18 cellular contexts compared by ENCODE assay signal in genomic region chr1:28983091-28983490, GRCh38.
DNase-seq lines count a peak whose midpoint lies in the region; ATAC-seq and TF ChIP-seq lines count a peak whose summit lies in the region.
"Had no signal": no experiment of that assay in that cellular context is flagged by ENCODE, and none has a peak within 500 bp of the region (broad histone marks: within the 10 kb centered on the region; RNA-seq: fewer than 3 reads in every experiment).

No MANE protein-coding gene starts in this region.

- H3K4me2 ChIP-seq in neural progenitor cell (peak overlapping the region; percentile 58), OCI-LY7 (ENCODE audit: low read length) (no peak overlapping the region)

- H3K9me3 ChIP-seq in right atrium auricular region: no peaks in the 10 kb centered on the region
- H3K9me3 ChIP-seq in iPS-18a (ENCODE audit: control insufficient read depth, low read depth, low read length): no peaks in the 10 kb centered on the region
- no peaks in the 10 kb centered on the region for H3K9me3 ChIP-seq in neural progenitor cell (ENCODE audit: low read depth)
- H3K9me3 ChIP-seq in OCI-LY7 (ENCODE audit: low read length): peaks cover 15% of the 10 kb centered on the region; the same call in 1 of the 2 replicates

- H3K79me2 ChIP-seq in neural progenitor cell (ENCODE audit: low read depth): peaks cover 89% of the 10 kb centered on the region
- peaks cover 20% of the 10 kb centered on the region for H3K79me2 ChIP-seq in OCI-LY7 (ENCODE audit: insufficient read depth, low read depth, low read length)

- H3K27me3 ChIP-seq in right atrium auricular region (no peaks in the 10 kb centered on the region), iPS-18a (ENCODE audit: control insufficient read depth, insufficient read depth, low read length) (no peaks in the 10 kb centered on the region), neural progenitor cell (no peaks in the 10 kb centered on the region)

- H3K36me3 ChIP-seq in right atrium auricular region: no peaks in the 10 kb centered on the region
- no peaks in the 10 kb centered on the region for H3K36me3 ChIP-seq in iPS-18a (ENCODE audit: control insufficient read depth, low read depth, low read length)
- H3K36me3 ChIP-seq in neural progenitor cell: no peaks in the 10 kb centered on the region
- peaks cover 28% of the 10 kb centered on the region for H3K36me3 ChIP-seq in OCI-LY7 (ENCODE audit: insufficient read depth, low read length)

- H2AFZ ChIP-seq in neural progenitor cell (replicated peaks): no peak overlapping the region
- H2AFZ ChIP-seq in OCI-LY7 (ENCODE audit: low read length): no peak overlapping the region

- intact Hi-C loops in left ventricle myocardium superior (cut with micrococcal nuclease): no loop called here
- intact Hi-C loops in OCI-LY7 (cut with micrococcal nuclease; ENCODE audit: unreplicated experiment): no loop called here

- H3K27ac Mint-ChIP-seq in neural progenitor cell: no peak overlapping the region
- H3K27ac Mint-ChIP-seq in HFFc6: no peak overlapping the region

- H3K4me3 Mint-ChIP-seq in neural progenitor cell (no peak overlapping the region), HFFc6 (no peak overlapping the region)
- H3K4me3 Mint-ChIP-seq: B cell had no signal

- ATAC-seq in left ventricle myocardium superior: no peak
- no peak for ATAC-seq in activated CD4-positive, CD25-positive, alpha-beta regulatory T cell treated with anti-CD3 and anti-CD28 coated beads, Interleukin-2, amount 50 U/mL, for 24 hours
- ATAC-seq: PC-3 had no signal

- POLR2A ChIA-PET in OCI-LY7 (lab: Charles Lee): no interaction called here

- peaks cover 20% of the 10 kb centered on the region for H3K36me3 Mint-ChIP-seq in neural progenitor cell
- H3K36me3 Mint-ChIP-seq in HFFc6 (ENCODE audit: low read depth): no peaks in the 10 kb centered on the region; the same call in 1 of the 2 replicates

- H3K9me2 ChIP-seq in OCI-LY7 (ENCODE audit: insufficient read depth, low read length): no peaks in the 10 kb centered on the region

- BruUV-seq in OCI-LY7 (replicated peaks; lab: Mats Ljungman, UMichigan): no TSS peak

- H3K9ac ChIP-seq in iPS-18a (ENCODE audit: low read length) (peak overlapping the region; percentile 10), neural progenitor cell (no peak overlapping the region)

- CTCF ChIA-PET in OCI-LY7 (lab: Charles Lee; ENCODE audit: unreplicated experiment): no interaction called here

- H3K9me3 Mint-ChIP-seq in neural progenitor cell (peaks cover 20% of the 10 kb centered on the region), HFFc6 (no peaks in the 10 kb centered on the region; the same call in 1 of the 2 replicates)
- H3K9me3 Mint-ChIP-seq: CD8-positive, alpha-beta memory T cell had no signal

- H3K27ac ChIP-seq in right atrium auricular region (peak overlapping the region; percentile 41 to 81), iPS-18a (ENCODE audit: low read length) (no peak overlapping the region), neural progenitor cell (no peak overlapping the region), OCI-LY7 (ENCODE audit: low read depth, low read length, poor library complexity, severe bottlenecking) (no peak overlapping the region)

- TF ChIP-seq CTCF in right atrium auricular region (IDR thresholded peaks at IDR 0.05): no peak
- no peak for TF ChIP-seq CTCF in neural progenitor cell (IDR thresholded peaks at IDR 0.05)
- TF ChIP-seq CTCF in HFFc6 (IDR thresholded peaks at IDR 0.05): no peak
- no peak for TF ChIP-seq CTCF in OCI-LY7 (conservative IDR thresholded peaks at IDR 0.05; ENCODE audit: low read length)

- H3F3A ChIP-seq in neural progenitor cell (ENCODE audit: low read depth): peaks cover 21% of the 10 kb centered on the region

- H3K4me3 ChIP-seq in right atrium auricular region (no peak overlapping the region), iPS-18a (ENCODE audit: low read length) (no peak overlapping the region), neural progenitor cell (peak overlapping the region; percentile 10), OCI-LY7 (ENCODE audit: low read depth, low read length, poor library complexity, severe bottlenecking) (no peak overlapping the region)

- no peak for DNase-seq in right atrium auricular region (ENCODE audit: low spot score)
- no peak for DNase-seq in left ventricle myocardium superior
- DNase-seq in neural progenitor cell (ENCODE audit: low spot score): no peak
- no peak for DNase-seq in HFFc6
- no peak for DNase-seq in OCI-LY7 (ENCODE audit: low spot score)
- DNase-seq: GF-D8; GOT3; KG1; NCI-H1092; NCI-H1694 treated with DMSO at 0.1 percent for 48 hours; NCI-H345; NCI-H526 treated with DMSO at 0.1 percent for 48 hours; NK-92 treated with Interleukin-12 subunit alpha and Interleukin-12 subunit beta, amount 100 ng/mL, for 24 hours; PC-3 had no signal

- H3K4me1 ChIP-seq in right atrium auricular region (peaks cover 0 to 18% of the 10 kb centered on the region in 2 donors), iPS-18a (ENCODE audit: control insufficient read depth, low read depth, low read length) (peaks cover 19% of the 10 kb centered on the region), neural progenitor cell (peaks cover 17% of the 10 kb centered on the region), OCI-LY7 (ENCODE audit: insufficient read depth, low read length, poor library complexity, severe bottlenecking) (peaks cover 17% of the 10 kb centered on the region)

- peaks cover 18% of the 10 kb centered on the region for H3K4me1 Mint-ChIP-seq in neural progenitor cell
- H3K4me1 Mint-ChIP-seq in HFFc6 (ENCODE audit: low read depth): peaks cover 1% of the 10 kb centered on the region; the same call in 1 of the 2 replicates

- no peaks in the 10 kb centered on the region for H3K27me3 Mint-ChIP-seq in neural progenitor cell (ENCODE audit: insufficient read depth, low read depth)
- H3K27me3 Mint-ChIP-seq in HFFc6 (ENCODE audit: insufficient read depth): no peaks in the 10 kb centered on the region
- H3K27me3 Mint-ChIP-seq: B cell; CD8-positive, alpha-beta memory T cell had no signal

- H4K20me1 ChIP-seq in neural progenitor cell (ENCODE audit: low read depth) (peaks cover 32% of the 10 kb centered on the region), OCI-LY7 (ENCODE audit: insufficient read depth, low read length) (no peaks in the 10 kb centered on the region)

Comparison
In these comparisons a context has a peak if more than half of its experiments do, and no peak if none do; other contexts are left out.
1. H3K27ac ChIP-seq: peak in right atrium auricular region (2 of 2); none in iPS-18a (single experiment), neural progenitor cell (single experiment) and OCI-LY7 (single experiment).